29 cellular contexts compared by ENCODE assay signal in the genomic region with DNA sequence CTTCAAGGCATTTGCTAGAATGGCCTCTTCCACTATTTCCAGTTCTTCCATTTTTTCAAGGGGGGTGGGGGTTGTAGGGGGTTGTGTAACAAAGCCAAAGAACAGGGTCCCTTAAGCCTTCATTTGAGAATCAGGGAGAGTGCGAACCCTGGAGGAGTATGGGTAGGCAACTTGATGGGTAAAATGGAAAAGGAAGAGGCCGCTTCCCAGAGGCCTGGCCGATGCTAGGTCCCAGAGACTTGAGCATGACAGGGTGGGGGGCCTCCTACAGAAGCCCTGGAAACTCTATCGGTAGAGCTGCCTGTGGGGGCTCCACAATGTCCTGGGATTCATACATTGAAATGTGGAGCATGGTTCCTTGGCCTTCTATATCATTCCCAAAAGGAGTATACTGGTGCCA. TPM values are rescaled to one million over a fixed set of nuclear protein-coding genes. Genes with fewer than 3 reads are reported as not detected.
DNase-seq lines count a peak whose midpoint lies in the region; ATAC-seq and TF ChIP-seq lines count a peak whose summit lies in the region.
"Had no signal": no experiment of that assay in that cellular context is flagged by ENCODE, and none has a peak within 500 bp of the region (broad histone marks: within the 10 kb centered on the region; RNA-seq: fewer than 3 reads in every experiment).

No MANE protein-coding gene starts in this region.

- H3K4me3 Mint-ChIP-seq in IgD-negative memory B cell, result peak overlapping the region in 1 of 4 donors; percentile 5
- H3K4me3 Mint-ChIP-seq: CD4-positive, alpha-beta memory T cell; CD4-positive, CD25-positive, alpha-beta regulatory T cell had no signal

- TF ChIP-seq POLR2A in prostate gland (IDR thresholded peaks at IDR 0.05), result no peak
- TF ChIP-seq POLR2A in vagina (IDR thresholded peaks at IDR 0.05), result no peak
- TF ChIP-seq POLR2A in lower leg skin (IDR thresholded peaks at IDR 0.05), result no peak

- peaks cover 0 to 3% (median 0%) of the 10 kb centered on the region in 3 donors for H3K9me3 Mint-ChIP-seq in IgD-negative memory B cell

- DNase-seq in coronary artery (ENCODE audit: low spot score), result peak; percentile 56
- no peak for DNase-seq in prostate gland (ENCODE audit: low spot score)
- peak; percentile 22 to 82 for DNase-seq in vagina (ENCODE audit: extremely low spot score in 2 of 2)
- DNase-seq in RPMI8226, result no peak
- DNase-seq in left cardiac atrium, result no peak
- no peak for DNase-seq in lower leg skin (ENCODE audit: low spot score in 2 of 2)
- DNase-seq: ACHN; BE2C; C1 segment of cervical spinal cord; CD4-positive, alpha-beta memory T cell; CD4-positive, CD25-positive, alpha-beta regulatory T cell; CD8-positive, alpha-beta memory T cell; COR-L47; DMS 273 treated with DMSO at 0.1 percent for 48 hours; DMS153; DMS53; DMS79; DND-41; EL; GDM1 had no signal

- peaks cover 78% of the 10 kb centered on the region for H3K27me3 Mint-ChIP-seq in IgD-negative memory B cell

- 83% methylated on average over 4 of the region's 4 CpGs for WGBS in prostate gland
- 90 to 91% methylated on average over 4 of the region's 4 CpGs for WGBS in lower leg skin, 2 donors

- H3K27me3 ChIP-seq in prostate gland (replicated peaks; ENCODE audit: insufficient read depth) (no peaks in the 10 kb centered on the region), vagina (no peaks in the 10 kb centered on the region)

- H3K9me3 ChIP-seq in prostate gland (no peaks in the 10 kb centered on the region), vagina (no peaks in the 10 kb centered on the region)
- H3K9me3 ChIP-seq: BE2C had no signal

- H3K4me1 ChIP-seq in prostate gland (replicated peaks), result peaks cover 8% of the 10 kb centered on the region
- H3K4me1 ChIP-seq in vagina, result peaks cover 69% of the 10 kb centered on the region
- H3K4me1 ChIP-seq: BE2C, BLaER1 had no signal

- H3K36me3 Mint-ChIP-seq in IgD-negative memory B cell, result no peaks in the 10 kb centered on the region
- H3K36me3 Mint-ChIP-seq: CD4-positive, alpha-beta memory T cell; CD8-positive, alpha-beta memory T cell had no signal

- H3K4me3 ChIP-seq in coronary artery (no peak overlapping the region), prostate gland (no peak overlapping the region), vagina (no peak overlapping the region), lower leg skin (ENCODE audit: low read depth, poor library complexity, severe bottlenecking) (no peak overlapping the region)
- H3K4me3 ChIP-seq: BLaER1, GM12878 had no signal

- H3K27ac Mint-ChIP-seq in IgD-negative memory B cell, result peak overlapping the region; percentile 28 to 81 (median 50)
- H3K27ac Mint-ChIP-seq: CD14-positive monocyte; CD4-positive, alpha-beta memory T cell; CD4-positive, CD25-positive, alpha-beta regulatory T cell had no signal

- H3K27ac ChIP-seq in coronary artery, result no peak overlapping the region
- peak overlapping the region; percentile 96 to 97 for H3K27ac ChIP-seq in prostate gland
- H3K27ac ChIP-seq in vagina, result peak overlapping the region; percentile 93
- H3K27ac ChIP-seq: 22Rv1, BLaER1 had no signal

- intact Hi-C loops in prostate gland (cut with DNase I), result loop anchor here (5.0 to 10.0 kb wide), 2 partner anchors 393 to 716 kb away; no protein-coding TSS in a partner anchor
- intact Hi-C loops in vagina (cut with DNase I), result loop anchor here (10.0 kb wide), 1 partner anchor 716 kb away; no protein-coding TSS in a partner anchor
- intact Hi-C loops in left cardiac atrium (cut with DNase I), result loop anchor here (5.0 to 10.0 kb wide), 4 partner anchors 366 to 886 kb away; no protein-coding TSS in a partner anchor
- intact Hi-C loops in lower leg skin (cut with DNase I; ENCODE audit: low total_unique reads), result no loop called here

- peaks cover 4 to 19% (median 8%) of the 10 kb centered on the region in 3 donors for H3K4me1 Mint-ChIP-seq in IgD-negative memory B cell

- no peak for ATAC-seq in left cardiac atrium
- ATAC-seq: GM12878 had no signal

- H3K36me3 ChIP-seq in prostate gland, result no peaks in the 10 kb centered on the region
- no peaks in the 10 kb centered on the region for H3K36me3 ChIP-seq in vagina
- H3K36me3 ChIP-seq: BE2C, BLaER1 had no signal

- TF ChIP-seq CTCF in coronary artery (IDR thresholded peaks at IDR 0.05), result no peak
- no peak for TF ChIP-seq CTCF in prostate gland (IDR thresholded peaks at IDR 0.05)
- TF ChIP-seq CTCF in vagina (IDR thresholded peaks at IDR 0.05), result no peak
- TF ChIP-seq CTCF in lower leg skin (IDR thresholded peaks at IDR 0.05), result no peak

RNA-seq across cellular contexts. Expression of gene HOXA13, which starts 9.1 kb away (rescaled TPM):
- polyA plus RNA-seq in IgD-negative memory B cell, result not detected
- total RNA-seq in prostate gland (10 to 100 TPM; 19.1 to 50.4 TPM), vagina (14.5 TPM), left cardiac atrium (not detected), lower leg skin (under 1 TPM; 0.11 to 0.54 (median 0.27) TPM)
- total RNA-seq: A673; CD4-positive, alpha-beta memory T cell; CD4-positive, CD25-positive, alpha-beta regulatory T cell; CD8-positive, alpha-beta memory T cell; G401; GM12878 had no signal
- polyA plus RNA-seq: AG04450; CD14-positive monocyte; CD4-positive, alpha-beta memory T cell; CD4-positive, CD25-positive, alpha-beta regulatory T cell; CD8-positive, alpha-beta memory T cell; GM12878 had no signal

RNA-seq across cellular contexts. Expression of gene HOXA11, which starts 24.0 kb away (rescaled TPM):
- polyA plus RNA-seq in IgD-negative memory B cell, result not detected
- total RNA-seq in prostate gland, result 1 to 10 TPM; 8.5 to 9.8 TPM
- 9.8 TPM for total RNA-seq in vagina
- total RNA-seq in left cardiac atrium, result not detected
- 1 to 10 TPM in 2 of 4 donors, under 1 TPM in 1, not detected in 1; 0.27 to 1.4 (median 1.0) TPM for total RNA-seq in lower leg skin
- total RNA-seq: A673; CD4-positive, alpha-beta memory T cell; CD4-positive, CD25-positive, alpha-beta regulatory T cell; CD8-positive, alpha-beta memory T cell; GM12878 had no signal
- polyA plus RNA-seq: CD14-positive monocyte; CD4-positive, alpha-beta memory T cell; CD4-positive, CD25-positive, alpha-beta regulatory T cell; CD8-positive, alpha-beta memory T cell; GM12878 had no signal

RNA-seq across cellular contexts. Expression of gene EVX1, which starts 33.6 kb away (rescaled TPM):
- not detected for polyA plus RNA-seq in IgD-negative memory B cell
- total RNA-seq in prostate gland (1 to 10 TPM; 5.1 to 5.9 TPM), vagina (2.5 TPM), left cardiac atrium (not detected), lower leg skin (not detected)
- total RNA-seq: A673; CD4-positive, alpha-beta memory T cell; CD4-positive, CD25-positive, alpha-beta regulatory T cell; CD8-positive, alpha-beta memory T cell; Daoy; G401; GM12878 had no signal
- polyA plus RNA-seq: AG04450; CD14-positive monocyte; CD4-positive, alpha-beta memory T cell; CD4-positive, CD25-positive, alpha-beta regulatory T cell; CD8-positive, alpha-beta memory T cell; GM12878 had no signal

RNA-seq across cellular contexts. Expression of gene HOXA10, which starts 34.9 kb away (rescaled TPM):
- polyA plus RNA-seq in IgD-negative memory B cell, result 0.70 TPM
- total RNA-seq in prostate gland, result 10 to 100 TPM; 25.8 to 65.6 TPM
- total RNA-seq in vagina, result 19.2 TPM
- total RNA-seq in left cardiac atrium, result under 1 TPM; 0.10 to 0.21 TPM
- total RNA-seq in lower leg skin, result 10 to 100 TPM in 1 of 4 donors, 1 to 10 TPM in 3; 4.9 to 11.2 (median 6.7) TPM
- total RNA-seq: A673; CD4-positive, alpha-beta memory T cell; CD8-positive, alpha-beta memory T cell; GM12878 had no signal
- polyA plus RNA-seq: CD4-positive, alpha-beta memory T cell; CD4-positive, CD25-positive, alpha-beta regulatory T cell; GM12878 had no signal

RNA-seq across cellular contexts. Expression of gene HOXA9, which starts 43.7 kb away (rescaled TPM):
- polyA plus RNA-seq in IgD-negative memory B cell, result 0.20 TPM
- total RNA-seq in prostate gland, result 10 to 100 TPM; 14.7 to 57.0 TPM
- 13.0 TPM for total RNA-seq in vagina
- not detected for total RNA-seq in left cardiac atrium
- total RNA-seq in lower leg skin, result 10 to 100 TPM; 43.1 to 50.1 (median 46.9) TPM
- total RNA-seq: A673; CD4-positive, alpha-beta memory T cell; CD8-positive, alpha-beta memory T cell; GM12878 had no signal
- polyA plus RNA-seq: CD4-positive, alpha-beta memory T cell; CD8-positive, alpha-beta memory T cell; GM12878 had no signal

Comparison
In these comparisons a context has a peak if more than half of its experiments do, and no peak if none do; other contexts are left out.
1. DNase-seq: peak in coronary artery (single experiment) and vagina (2 of 2); none in prostate gland (single experiment), RPMI8226 (single experiment), left cardiac atrium (single experiment) and lower leg skin (0 of 2).
2. H3K27ac ChIP-seq: peak in prostate gland (2 of 2) and vagina (single experiment); none in coronary artery (0 of 2).
3. RNA of gene HOXA13, which starts 9.1 kb away (total RNA-seq): 19.1 to 50.4 TPM in prostate gland and 14.5 TPM in vagina (single experiment); 0.11 to 0.54 TPM in lower leg skin and not detected in left cardiac atrium; every median in the first group is over 10 times any median in the second.